Comparison of ENCODE assay signal across 9 cellular contexts in the genomic region with DNA sequence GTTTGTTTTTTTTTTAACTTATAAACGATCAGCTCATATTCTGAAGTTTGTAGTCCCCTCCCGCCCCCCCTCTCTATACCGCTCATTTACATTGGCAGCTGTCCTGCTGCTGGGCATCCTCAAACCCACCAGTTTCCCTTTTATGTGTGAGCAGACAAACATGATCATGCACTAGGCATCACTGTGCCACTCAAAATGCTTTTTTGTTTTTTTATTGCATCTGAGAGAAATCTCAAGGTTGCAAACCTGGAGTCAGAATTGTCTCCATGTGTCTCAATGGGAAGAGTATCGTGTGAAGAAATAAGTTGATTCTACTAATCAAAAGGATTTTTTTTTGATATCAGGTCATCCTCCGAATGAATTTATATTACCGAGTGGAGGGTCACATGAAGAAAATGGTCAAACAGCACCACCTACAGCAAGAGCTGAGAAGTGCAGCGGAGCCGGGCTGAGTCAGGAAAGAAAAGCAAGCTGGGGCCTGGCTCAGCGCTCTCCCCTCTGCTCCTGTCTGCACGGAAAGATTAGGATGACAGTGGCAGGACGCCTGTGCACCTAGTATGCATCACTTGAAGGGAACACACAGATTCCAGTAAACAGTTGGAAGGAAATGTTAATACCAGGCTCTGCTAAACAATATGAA. TPM values are rescaled to one million over a fixed set of nuclear protein-coding genes. Genes with fewer than 3 reads are reported as not detected.
DNase-seq lines count a peak whose midpoint lies in the region; ATAC-seq and TF ChIP-seq lines count a peak whose summit lies in the region.
"Not testable (repeated sequence)": the region's sequence is repeated elsewhere in the genome, so short reads cannot be mapped to it uniquely, and the experiment has no call there.
"Had no signal": no experiment of that assay in that cellular context is flagged by ENCODE, and none has a peak within 500 bp of the region (broad histone marks: within the 10 kb centered on the region; RNA-seq: fewer than 3 reads in every experiment).

No MANE protein-coding gene starts in this region.

- H3K23ac ChIP-seq in IMR-90 (ENCODE audit: low read depth, low read length): not testable (repeated sequence)

- not testable (repeated sequence) for H4K91ac ChIP-seq in IMR-90 (ENCODE audit: insufficient read depth, low read depth, low read length)

- WGBS in IMR-90 (ENCODE audit: extremely low coverage in 2 of 2, insufficient read length in 1 of 2), 2 experiments: no CpG with 5 or more reads among the region's 11 CpGs
- 0% methylated on average over 3 of the region's 11 CpGs; no CpG with 5 or more reads in 1 of the 2 donors for WGBS in gastroesophageal sphincter (ENCODE audit: low coverage in 1 of 2), 2 donors

- not testable (repeated sequence) for H2BK5ac ChIP-seq in IMR-90 (ENCODE audit: low read depth, low read length, poor library complexity, severe bottlenecking)

- not testable (repeated sequence) for BruUV-seq in IMR-90 (replicated peaks; lab: Mats Ljungman, UMichigan)

- not testable (repeated sequence) for H4K8ac ChIP-seq in IMR-90 (ENCODE audit: low read depth in 2 of 2, low read length in 2 of 2)

- H3K4me1 ChIP-seq in IMR-90 (ENCODE audit: control insufficient read depth, insufficient read depth, low read length); gastroesophageal sphincter; upper lobe of right lung: not testable (repeated sequence)

- not testable (repeated sequence) for H3K9me3 Mint-ChIP-seq in naive thymus-derived CD8-positive, alpha-beta T cell

- not testable (repeated sequence) for H3K9me3 ChIP-seq in IMR-90 (ENCODE audit: control insufficient read depth, insufficient read depth, low read length); gastroesophageal sphincter; upper lobe of right lung

- H3K27me3 Mint-ChIP-seq in naive thymus-derived CD8-positive, alpha-beta T cell: not testable (repeated sequence)

- TF ChIP-seq EP300 in gastroesophageal sphincter (IDR thresholded peaks at IDR 0.05): not testable (repeated sequence)

- not testable (repeated sequence) for H4K5ac ChIP-seq in IMR-90 (ENCODE audit: low read depth, low read length)

- H2AK9ac ChIP-seq in IMR-90 (replicated peaks; ENCODE audit: low read depth, low read length, poor library complexity): not testable (repeated sequence)

- H3K27me3 ChIP-seq in IMR-90 (ENCODE audit: control insufficient read depth, insufficient read depth, low read length); gastroesophageal sphincter; upper lobe of right lung: not testable (repeated sequence)

- H2AFZ ChIP-seq in IMR-90 (replicated peaks; ENCODE audit: low read length, poor library complexity): not testable (repeated sequence)

- not testable (repeated sequence) for H3K9me1 ChIP-seq in IMR-90 (ENCODE audit: insufficient read depth, low read length)

- not testable (repeated sequence) for H3K4me1 Mint-ChIP-seq in naive thymus-derived CD8-positive, alpha-beta T cell

- not testable (repeated sequence) for H3K4ac ChIP-seq in IMR-90 (ENCODE audit: low read depth, low read length)

- intact Hi-C loops in IMR-90 (cut with micrococcal nuclease); upper lobe of right lung (cut with DNase I): not testable (repeated sequence)

- H2BK120ac ChIP-seq in IMR-90 (ENCODE audit: low read depth, low read length): not testable (repeated sequence)

- not testable (repeated sequence) for H2BK20ac ChIP-seq in IMR-90 (ENCODE audit: low read depth, low read length)

- CTCF ChIA-PET in IMR-90 (lab: Yijun Ruan, JAX): not testable (repeated sequence)

- not testable (repeated sequence) for H3K18ac ChIP-seq in IMR-90 (ENCODE audit: low read depth, low read length)

- not testable (repeated sequence) for H3K14ac ChIP-seq in IMR-90 (replicated peaks; ENCODE audit: low read depth, low read length)

- dilution Hi-C loops in IMR-90 (cut with HindIII; ENCODE audit: low sequenced_read_pairs, unreplicated experiment): not testable (repeated sequence)

- H3K4me3 ChIP-seq in IMR-90 (ENCODE audit: insufficient read depth, low read depth, low read length); gastroesophageal sphincter; upper lobe of right lung: not testable (repeated sequence)

- not testable (repeated sequence) for H3K9ac ChIP-seq in IMR-90 (ENCODE audit: low read depth, low read length)

- DNase-seq in IMR-90, upper lobe of right lung: not testable (repeated sequence)
- peak in 3 of 10 donors; percentile 25 to 38 (median 37) for DNase-seq in naive thymus-derived CD8-positive, alpha-beta T cell

- in situ Hi-C loops in IMR-90 (cut with MboI; ENCODE audit: low sequenced_read_pairs): not testable (repeated sequence)

- not testable (repeated sequence) for TF ChIP-seq POLR2A in IMR-90 (IDR thresholded peaks at IDR 0.05; ENCODE audit: low read depth, low read length); gastroesophageal sphincter (IDR thresholded peaks at IDR 0.05)

- H4K20me1 ChIP-seq in IMR-90 (ENCODE audit: insufficient read depth, low read length): not testable (repeated sequence)

- not testable (repeated sequence) for H3K4me2 ChIP-seq in IMR-90 (ENCODE audit: low read depth, low read length)

- not testable (repeated sequence) for TF ChIP-seq RAD21 in IMR-90 (IDR thresholded peaks at IDR 0.05; ENCODE audit: low read length)

- not testable (repeated sequence) for H3K79me1 ChIP-seq in IMR-90 (ENCODE audit: low read depth in 1 of 2, low read length in 2 of 2)

- not testable (repeated sequence) for H3K56ac ChIP-seq in IMR-90 (ENCODE audit: extremely low read depth, insufficient read depth, low read length)

- not testable (repeated sequence) for H2AK5ac ChIP-seq in IMR-90 (ENCODE audit: low read depth, low read length)

- ATAC-seq in GM18867 (IDR thresholded peaks at IDR 0.05; ENCODE audit: unreplicated experiment) (peak; percentile 87), GM21526 (IDR thresholded peaks at IDR 0.05; ENCODE audit: low FRiP score, unreplicated experiment) (peak; percentile 65), HG02938 (IDR thresholded peaks at IDR 0.05; ENCODE audit: unreplicated experiment) (peak; percentile 77), IMR-90 (ENCODE audit: low read depth) (peak; percentile 97), gastroesophageal sphincter (peak; percentile 76), upper lobe of right lung (peak; percentile 97)
- ATAC-seq in activated CD4-positive, CD25-positive, alpha-beta regulatory T cell treated with anti-CD3 and anti-CD28 coated beads, Interleukin-2, amount 50 U/mL, for 24 hours: peak; percentile 65 to 81
- peak; percentile 79 to 87 for ATAC-seq in naive thymus-derived CD8-positive, alpha-beta T cell

- H3K27ac ChIP-seq in IMR-90 (ENCODE audit: insufficient read depth, low read length); gastroesophageal sphincter; upper lobe of right lung: not testable (repeated sequence)

- not testable (repeated sequence) for H2BK15ac ChIP-seq in IMR-90 (ENCODE audit: low read depth, low read length)

- POLR2A ChIA-PET in IMR-90 (lab: Charles Lee; ENCODE audit: unreplicated experiment); naive thymus-derived CD8-positive, alpha-beta T cell (lab: Charles Lee): not testable (repeated sequence)

- not testable (repeated sequence) for H3K36me3 Mint-ChIP-seq in naive thymus-derived CD8-positive, alpha-beta T cell

- not testable (repeated sequence) for H3K36me3 ChIP-seq in IMR-90 (ENCODE audit: control insufficient read depth, insufficient read depth, low read length); gastroesophageal sphincter; upper lobe of right lung

- H3K4me3 Mint-ChIP-seq in naive thymus-derived CD8-positive, alpha-beta T cell: not testable (repeated sequence)

- TF ChIP-seq CTCF in IMR-90 (conservative IDR thresholded peaks at IDR 0.05; ENCODE audit: low read depth, low read length); gastroesophageal sphincter (IDR thresholded peaks at IDR 0.05): not testable (repeated sequence)
- peak; percentile 15 for TF ChIP-seq CTCF in upper lobe of right lung (IDR thresholded peaks at IDR 0.05)

- H3K27ac Mint-ChIP-seq in naive thymus-derived CD8-positive, alpha-beta T cell: not testable (repeated sequence)

RNA-seq across cellular contexts. Expression of a gene that starts 29.7 kb away (rescaled TPM):
- total RNA-seq in IMR-90 (2012; rRNA removed): 0.18 TPM in 1 of 2 replicates, not detected in the other
- polyA plus RNA-seq in IMR-90 (2012; rRNA removed): 0.03 and 0.09 TPM in 2 replicates
- 0.07 TPM in 1 of 2 replicates, not detected in the other for polyA plus RNA-seq in IMR-90 (2012; cell fraction: cytosol; rRNA removed)
- polyA plus RNA-seq in IMR-90 (2012; cell fraction: nucleus; rRNA removed; ENCODE audit: low replicate concordance): 0.32 and 0.52 TPM in 2 replicates
- total RNA-seq in gastroesophageal sphincter: under 1 TPM; 0.13 to 0.89 (median 0.56) TPM
- under 1 TPM in 1 of 2 experiments, not detected in 1; 0.60 TPM for total RNA-seq in naive thymus-derived CD8-positive, alpha-beta T cell
- polyA plus RNA-seq in naive thymus-derived CD8-positive, alpha-beta T cell: not detected
- 0.75 TPM for total RNA-seq in upper lobe of right lung
- total RNA-seq: H7 had no signal

RNA-seq across cellular contexts. Expression of a gene that starts 59.3 kb away (rescaled TPM):
- total RNA-seq in IMR-90 (2012; rRNA removed) (3.0 and 3.1 TPM in 2 replicates), gastroesophageal sphincter (10 to 100 TPM in 1 of 4 donors, 1 to 10 TPM in 3; 4.2 to 10.6 (median 6.0) TPM), upper lobe of right lung (21.7 TPM)
- polyA plus RNA-seq in IMR-90 (2012; rRNA removed): 13.7 and 17.6 TPM in 2 replicates
- polyA plus RNA-seq in IMR-90 (2012; cell fraction: cytosol; rRNA removed): 7.8 and 8.1 TPM in 2 replicates
- polyA plus RNA-seq in IMR-90 (2012; cell fraction: nucleus; rRNA removed; ENCODE audit: low replicate concordance): 59.0 and 84.7 TPM in 2 replicates
- 10 to 100 TPM; 35.2 to 36.0 TPM for total RNA-seq in naive thymus-derived CD8-positive, alpha-beta T cell
- 1 to 10 TPM in 2 of 3 donors, under 1 TPM in 1; 0.56 to 2.4 (median 1.8) TPM for polyA plus RNA-seq in naive thymus-derived CD8-positive, alpha-beta T cell
